Comparison of ENCODE assay signal across 9 cellular contexts in genomic region chr7:81482600-81483186, GRCh38.
A peak's percentile ranks its signal among the peaks of the same experiment; 100 is the strongest.
DNase-seq lines count a peak whose midpoint lies in the region; ATAC-seq and TF ChIP-seq lines count a peak whose summit lies in the region.
"Had no signal": no experiment of that assay in that cellular context is flagged by ENCODE, and none has a peak within 500 bp of the region (broad histone marks: within the 10 kb centered on the region; RNA-seq: fewer than 3 reads in every experiment).

No MANE protein-coding gene starts in this region.

- WGBS in endodermal cell (ENCODE audit: insufficient coverage in 1 of 2, insufficient read length in 1 of 2), 2 experiments = 17% methylated on average over 1 of the region's 2 CpGs; no CpG with 5 or more reads in 1 of the 2 experiments

- no peaks in the 10 kb centered on the region for H3K36me3 ChIP-seq in endodermal cell (ENCODE audit: control insufficient read depth, insufficient read depth, low read length)

- no peak for ATAC-seq in activated T-cell treated with anti-CD3 and anti-CD28 coated beads, Interleukin-2, amount 50 U/mL, for 72 hours (replicated peaks in 1 of 2)
- ATAC-seq: naive thymus-derived CD8-positive, alpha-beta T cell had no signal

- TF ChIP-seq CTCF in HFFc6 (IDR thresholded peaks at IDR 0.05) (peak; percentile 91), endodermal cell (conservative IDR thresholded peaks at IDR 0.05) (peak; percentile 88)

- no peak overlapping the region for H3K4me3 ChIP-seq in endodermal cell (ENCODE audit: low read length)

- H3K9me3 Mint-ChIP-seq in HFFc6 = no peaks in the 10 kb centered on the region
- peaks cover 12% of the 10 kb centered on the region for H3K9me3 Mint-ChIP-seq in endodermal cell
- H3K9me3 Mint-ChIP-seq in activated T-helper 2 cell treated with anti-CD3 and anti-CD28 coated beads, Interferon-gamma antibody, Interleukin-2, Interleukin-4, amounts not matched to agents 10 μg/mL and 5 μg/mL and 100 μg/mL, durations not matched to agents 14 hours and 24 hours and 36 hours = no peaks in the 10 kb centered on the region
- no peaks in the 10 kb centered on the region for H3K9me3 Mint-ChIP-seq in activated T-cell treated with anti-CD3 and anti-CD28 coated beads, Interleukin-2, amount 50 U/mL, for 72 hours

- H3K27me3 ChIP-seq in endodermal cell (ENCODE audit: control insufficient read depth, insufficient read depth, low read length, poor library complexity, severe bottlenecking) = no peaks in the 10 kb centered on the region

- H3K27me3 Mint-ChIP-seq in HFFc6 (ENCODE audit: insufficient read depth) (peaks cover 3% of the 10 kb centered on the region), endodermal cell (ENCODE audit: insufficient read depth) (no peaks in the 10 kb centered on the region)
- H3K27me3 Mint-ChIP-seq in activated T-helper 2 cell treated with anti-CD3 and anti-CD28 coated beads, Interferon-gamma antibody, Interleukin-2, Interleukin-4, amounts not matched to agents 10 μg/mL and 5 μg/mL and 100 μg/mL, durations not matched to agents 14 hours and 24 hours and 36 hours (ENCODE audit: low read depth) = no peaks in the 10 kb centered on the region
- no peaks in the 10 kb centered on the region for H3K27me3 Mint-ChIP-seq in activated T-cell treated with anti-CD3 and anti-CD28 coated beads, Interleukin-2, amount 50 U/mL, for 72 hours (ENCODE audit: low read depth)

- H3K9ac ChIP-seq in endodermal cell (ENCODE audit: extremely low read depth, low read length, poor library complexity, severe bottlenecking) = no peak overlapping the region

- no peaks in the 10 kb centered on the region for H3K4me1 ChIP-seq in endodermal cell (ENCODE audit: control insufficient read depth, insufficient read depth, low read length)

- H3K9me3 ChIP-seq in endodermal cell (ENCODE audit: control insufficient read depth, low read length) = peaks cover 6% of the 10 kb centered on the region

- intact Hi-C loops in activated T-helper 2 cell treated with anti-CD3 and anti-CD28 coated beads, Interferon-gamma antibody, Interleukin-2, Interleukin-4, amounts not matched to agents 10 μg/mL and 5 μg/mL and 100 μg/mL, durations not matched to agents 14 hours and 24 hours and 36 hours (cut with micrococcal nuclease) = loop anchor here (5.0 kb wide), 1 partner anchor 1090 kb away; no protein-coding TSS in a partner anchor

- H3K36me3 Mint-ChIP-seq in HFFc6 (ENCODE audit: low read depth) (no peaks in the 10 kb centered on the region), endodermal cell (ENCODE audit: low read depth) (no peaks in the 10 kb centered on the region)
- no peaks in the 10 kb centered on the region for H3K36me3 Mint-ChIP-seq in activated T-helper 2 cell treated with anti-CD3 and anti-CD28 coated beads, Interferon-gamma antibody, Interleukin-2, Interleukin-4, amounts not matched to agents 10 μg/mL and 5 μg/mL and 100 μg/mL, durations not matched to agents 14 hours and 24 hours and 36 hours (ENCODE audit: low read depth)
- H3K36me3 Mint-ChIP-seq in activated T-cell treated with anti-CD3 and anti-CD28 coated beads, Interleukin-2, amount 50 U/mL, for 72 hours (ENCODE audit: insufficient read depth in 2 of 2) = no peaks in the 10 kb centered on the region
- H3K36me3 Mint-ChIP-seq: naive thymus-derived CD8-positive, alpha-beta T cell had no signal

- peaks cover 14% of the 10 kb centered on the region for H3K4me1 Mint-ChIP-seq in HFFc6 (ENCODE audit: low read depth)
- peaks cover 3% of the 10 kb centered on the region for H3K4me1 Mint-ChIP-seq in endodermal cell
- no peaks in the 10 kb centered on the region for H3K4me1 Mint-ChIP-seq in activated T-helper 2 cell treated with anti-CD3 and anti-CD28 coated beads, Interferon-gamma antibody, Interleukin-2, Interleukin-4, amounts not matched to agents 10 μg/mL and 5 μg/mL and 100 μg/mL, durations not matched to agents 14 hours and 24 hours and 36 hours (ENCODE audit: low read depth)
- H3K4me1 Mint-ChIP-seq in activated T-cell treated with anti-CD3 and anti-CD28 coated beads, Interleukin-2, amount 50 U/mL, for 72 hours (ENCODE audit: low read depth) = no peaks in the 10 kb centered on the region
- H3K4me1 Mint-ChIP-seq: naive thymus-derived CD8-positive, alpha-beta T cell had no signal

- H3K4me3 Mint-ChIP-seq in HFFc6 (no peak overlapping the region), endodermal cell (no peak overlapping the region)
- no peak overlapping the region for H3K4me3 Mint-ChIP-seq in activated T-helper 2 cell treated with anti-CD3 and anti-CD28 coated beads, Interferon-gamma antibody, Interleukin-2, Interleukin-4, amounts not matched to agents 10 μg/mL and 5 μg/mL and 100 μg/mL, durations not matched to agents 14 hours and 24 hours and 36 hours (ENCODE audit: low read depth)
- H3K4me3 Mint-ChIP-seq in activated T-cell treated with anti-CD3 and anti-CD28 coated beads, Interleukin-2, amount 50 U/mL, for 72 hours = no peak overlapping the region
- H3K4me3 Mint-ChIP-seq: naive thymus-derived CD8-positive, alpha-beta T cell had no signal

- no peak overlapping the region for H3K27ac Mint-ChIP-seq in HFFc6
- H3K27ac Mint-ChIP-seq in endodermal cell = no peak overlapping the region
- H3K27ac Mint-ChIP-seq in activated T-helper 2 cell treated with anti-CD3 and anti-CD28 coated beads, Interferon-gamma antibody, Interleukin-2, Interleukin-4, amounts not matched to agents 10 μg/mL and 5 μg/mL and 100 μg/mL, durations not matched to agents 14 hours and 24 hours and 36 hours = no peak overlapping the region
- H3K27ac Mint-ChIP-seq in activated T-cell treated with anti-CD3 and anti-CD28 coated beads, Interleukin-2, amount 50 U/mL, for 72 hours = no peak overlapping the region
- H3K27ac Mint-ChIP-seq: naive thymus-derived CD8-positive, alpha-beta T cell had no signal

- no peak overlapping the region for H3K27ac ChIP-seq in endodermal cell (ENCODE audit: low read depth, low read length)

- DNase-seq in GF-D8 (lab: John Stamatoyannopoulos, UW) = peak; percentile 20
- DNase-seq in HFFc6 = peak; percentile 38
- DNase-seq in NOMO-1 treated with DMSO at 0.1 percent for 48 hours (lab: John Stamatoyannopoulos, UW; ENCODE audit: unreplicated experiment) = peak; percentile 91
- DNase-seq in endodermal cell = no peak
- peak; percentile 51 for DNase-seq in renal cortical epithelial cell (ENCODE audit: low read depth)
- DNase-seq in T1000 (lab: John Stamatoyannopoulos, UW) = no peak
- DNase-seq in activated T-helper 2 cell treated with anti-CD3 and anti-CD28 coated beads, Interferon-gamma antibody, Interleukin-2, Interleukin-4, amounts not matched to agents 10 μg/mL and 5 μg/mL and 100 μg/mL, durations not matched to agents 14 hours and 24 hours and 36 hours (ENCODE audit: low spot score) = no peak
- no peak for DNase-seq in activated T-cell treated with anti-CD3 and anti-CD28 coated beads, Interleukin-2, amount 50 U/mL, for 72 hours

Comparison
In these comparisons a context has a peak if more than half of its experiments do, and no peak if none do; other contexts are left out.
1. DNase-seq: peak in GF-D8 (single experiment), HFFc6 (single experiment), NOMO-1 treated with DMSO at 0.1 percent for 48 hours (single experiment) and renal cortical epithelial cell (single experiment); none in endodermal cell (single experiment), T1000 (single experiment), activated T-helper 2 cell treated with anti-CD3 and anti-CD28 coated beads, Interferon-gamma antibody, Interleukin-2, Interleukin-4, amounts not matched to agents 10 μg/mL and 5 μg/mL and 100 μg/mL, durations not matched to agents 14 hours and 24 hours and 36 hours (single experiment) and activated T-cell treated with anti-CD3 and anti-CD28 coated beads, Interleukin-2, amount 50 U/mL, for 72 hours (0 of 2).